ENCODE assay signal across 17 cellular contexts in the genomic region with DNA sequence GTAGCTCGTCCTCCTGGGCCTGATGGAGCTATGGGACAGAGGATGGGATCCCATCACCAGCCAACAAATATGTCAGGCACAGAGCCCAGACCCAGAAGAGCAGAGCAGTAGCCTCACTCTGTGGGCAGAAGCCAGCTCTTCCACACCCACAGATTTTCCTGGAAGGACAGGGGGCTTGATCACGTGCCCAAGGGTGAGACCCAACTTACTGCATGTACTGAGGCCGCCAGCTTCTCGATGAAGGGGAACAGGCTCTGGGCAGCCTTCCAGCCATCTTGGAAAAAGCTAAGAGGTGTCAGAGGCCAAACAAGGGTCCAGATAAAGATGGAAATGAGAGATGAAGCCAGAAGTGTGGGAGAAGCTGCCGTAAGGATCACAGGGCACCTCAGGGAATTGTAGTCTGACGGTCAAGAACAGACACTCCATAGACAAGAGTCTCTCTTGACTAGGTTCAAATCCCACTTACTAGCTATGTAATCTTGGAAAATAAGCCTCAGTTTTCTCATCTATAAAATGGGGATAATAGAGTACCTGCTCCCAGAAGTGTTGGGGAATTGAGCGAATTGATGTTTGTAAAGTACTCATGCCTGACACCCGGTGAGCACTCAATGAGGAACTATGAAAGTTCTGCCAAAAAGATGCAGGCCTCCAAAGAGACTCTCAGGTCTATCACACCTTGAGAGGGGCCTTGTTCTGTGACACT. TPM values are rescaled to one million over a fixed set of nuclear protein-coding genes. Genes with fewer than 3 reads are reported as not detected.
DNase-seq lines count a peak whose midpoint lies in the region; ATAC-seq and TF ChIP-seq lines count a peak whose summit lies in the region.
"Had no signal": no experiment of that assay in that cellular context is flagged by ENCODE, and none has a peak within 500 bp of the region (broad histone marks: within the 10 kb centered on the region; RNA-seq: fewer than 3 reads in every experiment).

No MANE protein-coding gene starts in this region.

- H3K4me1 ChIP-seq in left ventricle myocardium inferior: peaks cover 4% of the 10 kb centered on the region
- H3K4me1 ChIP-seq in right atrium auricular region: no peaks in the 10 kb centered on the region

- peaks cover 69% of the 10 kb centered on the region for H3K36me3 ChIP-seq in left ventricle myocardium inferior
- H3K36me3 ChIP-seq in right atrium auricular region: peaks cover 37% of the 10 kb centered on the region
- H3K36me3 ChIP-seq: BLaER1 had no signal

- H3K9me3 Mint-ChIP-seq in activated naive CD8-positive, alpha-beta T cell treated with anti-CD3 and anti-CD28 coated beads for 36 hours: no peaks in the 10 kb centered on the region
- no peaks in the 10 kb centered on the region for H3K9me3 Mint-ChIP-seq in activated naive CD8-positive, alpha-beta T cell treated with anti-CD3 and anti-CD28 coated beads, Interleukin-2, amount 50 U/mL, for 24 hours
- no peaks in the 10 kb centered on the region for H3K9me3 Mint-ChIP-seq in stimulated activated effector memory CD8-positive, alpha-beta T cell treated with anti-CD3 and anti-CD28 coated beads, Interleukin-12 subunit alpha, Interleukin-12 subunit beta, amount 100 ng/mL, for 72 hours
- H3K9me3 Mint-ChIP-seq: CD14-positive monocyte; CD4-positive, alpha-beta memory T cell; GM23338 had no signal

- intact Hi-C loops in left ventricle myocardium inferior (cut with micrococcal nuclease) (no loop called here), left ventricle myocardium superior (cut with micrococcal nuclease) (no loop called here)

- peak overlapping the region; percentile 12 for H3K27ac ChIP-seq in left ventricle myocardium inferior (replicated peaks)
- no peak overlapping the region for H3K27ac ChIP-seq in right atrium auricular region
- H3K27ac ChIP-seq: BLaER1, HL-60 had no signal

- H3K9me3 ChIP-seq in left ventricle myocardium inferior (replicated peaks): no peaks in the 10 kb centered on the region
- H3K9me3 ChIP-seq in right atrium auricular region: no peaks in the 10 kb centered on the region
- H3K9me3 ChIP-seq: BLaER1 had no signal

- H3K27me3 Mint-ChIP-seq in activated naive CD8-positive, alpha-beta T cell treated with anti-CD3 and anti-CD28 coated beads for 36 hours: peaks cover 2% of the 10 kb centered on the region
- no peaks in the 10 kb centered on the region for H3K27me3 Mint-ChIP-seq in activated naive CD8-positive, alpha-beta T cell treated with anti-CD3 and anti-CD28 coated beads, Interleukin-2, amount 50 U/mL, for 24 hours

- H3K4me3 ChIP-seq in left ventricle myocardium inferior (no peak overlapping the region), right atrium auricular region (no peak overlapping the region)
- H3K4me3 ChIP-seq: BLaER1, GM23338 had no signal

- H3K27me3 ChIP-seq in left ventricle myocardium inferior (ENCODE audit: low read depth) (no peaks in the 10 kb centered on the region), right atrium auricular region (no peaks in the 10 kb centered on the region)
- H3K27me3 ChIP-seq: BLaER1 had no signal

- no peak for ATAC-seq in activated naive CD8-positive, alpha-beta T cell treated with anti-CD3 and anti-CD28 coated beads, Interleukin-2, amount 50 U/mL, for 24 hours
- ATAC-seq in left ventricle myocardium superior (no peak), HG02885 (IDR thresholded peaks at IDR 0.05; ENCODE audit: poor library complexity, unreplicated experiment) (no peak)
- ATAC-seq in stimulated activated effector memory CD8-positive, alpha-beta T cell treated with anti-CD3 and anti-CD28 coated beads, Interleukin-12 subunit alpha, Interleukin-12 subunit beta, amount 100 ng/mL, for 72 hours: no peak
- ATAC-seq: GM23338 had no signal

- DNase-seq in activated naive CD8-positive, alpha-beta T cell treated with anti-CD3 and anti-CD28 coated beads for 36 hours: no peak
- no peak for DNase-seq in activated naive CD8-positive, alpha-beta T cell treated with anti-CD3 and anti-CD28 coated beads, Interleukin-2, amount 50 U/mL, for 24 hours
- DNase-seq in left ventricle myocardium inferior (peak; percentile 29), right atrium auricular region (ENCODE audit: low spot score) (no peak), left ventricle myocardium superior (peak; percentile 54), NCI-H1092 treated with DMSO at 0.1 percent for 48 hours (lab: John Stamatoyannopoulos, UW) (no peak)
- DNase-seq in stimulated activated effector memory CD8-positive, alpha-beta T cell treated with anti-CD3 and anti-CD28 coated beads, Interleukin-12 subunit alpha, Interleukin-12 subunit beta, amount 100 ng/mL, for 72 hours (ENCODE audit: low spot score in 2 of 2): no peak
- DNase-seq: 8988T; CD4-positive, alpha-beta memory T cell; DMS79 treated with DMSO at 0.1 percent for 48 hours; GF-D8; HCEC 1CT had no signal

- TF ChIP-seq CTCF in left ventricle myocardium inferior (IDR thresholded peaks at IDR 0.05; ENCODE audit: borderline replicate concordance): no peak
- no peak for TF ChIP-seq CTCF in right atrium auricular region (IDR thresholded peaks at IDR 0.05)

- H3K4me3 Mint-ChIP-seq in activated naive CD8-positive, alpha-beta T cell treated with anti-CD3 and anti-CD28 coated beads for 36 hours: no peak overlapping the region
- no peak overlapping the region for H3K4me3 Mint-ChIP-seq in activated naive CD8-positive, alpha-beta T cell treated with anti-CD3 and anti-CD28 coated beads, Interleukin-2, amount 50 U/mL, for 24 hours
- no peak overlapping the region for H3K4me3 Mint-ChIP-seq in stimulated activated effector memory CD8-positive, alpha-beta T cell treated with anti-CD3 and anti-CD28 coated beads, Interleukin-12 subunit alpha, Interleukin-12 subunit beta, amount 100 ng/mL, for 72 hours
- H3K4me3 Mint-ChIP-seq: CD14-positive monocyte; CD4-positive, alpha-beta memory T cell; GM23338 had no signal

- H3K4me1 Mint-ChIP-seq in activated naive CD8-positive, alpha-beta T cell treated with anti-CD3 and anti-CD28 coated beads for 36 hours: no peaks in the 10 kb centered on the region
- H3K4me1 Mint-ChIP-seq in activated naive CD8-positive, alpha-beta T cell treated with anti-CD3 and anti-CD28 coated beads, Interleukin-2, amount 50 U/mL, for 24 hours: no peaks in the 10 kb centered on the region
- no peaks in the 10 kb centered on the region for H3K4me1 Mint-ChIP-seq in stimulated activated effector memory CD8-positive, alpha-beta T cell treated with anti-CD3 and anti-CD28 coated beads, Interleukin-12 subunit alpha, Interleukin-12 subunit beta, amount 100 ng/mL, for 72 hours

- H3K36me3 Mint-ChIP-seq in activated naive CD8-positive, alpha-beta T cell treated with anti-CD3 and anti-CD28 coated beads for 36 hours: no peaks in the 10 kb centered on the region
- H3K36me3 Mint-ChIP-seq in activated naive CD8-positive, alpha-beta T cell treated with anti-CD3 and anti-CD28 coated beads, Interleukin-2, amount 50 U/mL, for 24 hours (ENCODE audit: low read depth): no peaks in the 10 kb centered on the region
- no peaks in the 10 kb centered on the region for H3K36me3 Mint-ChIP-seq in stimulated activated effector memory CD8-positive, alpha-beta T cell treated with anti-CD3 and anti-CD28 coated beads, Interleukin-12 subunit alpha, Interleukin-12 subunit beta, amount 100 ng/mL, for 72 hours
- H3K36me3 Mint-ChIP-seq: CD14-positive monocyte; CD4-positive, alpha-beta memory T cell had no signal

- H3K27ac Mint-ChIP-seq in activated naive CD8-positive, alpha-beta T cell treated with anti-CD3 and anti-CD28 coated beads for 36 hours: peak overlapping the region; percentile 11
- H3K27ac Mint-ChIP-seq in activated naive CD8-positive, alpha-beta T cell treated with anti-CD3 and anti-CD28 coated beads, Interleukin-2, amount 50 U/mL, for 24 hours: no peak overlapping the region
- H3K27ac Mint-ChIP-seq in stimulated activated effector memory CD8-positive, alpha-beta T cell treated with anti-CD3 and anti-CD28 coated beads, Interleukin-12 subunit alpha, Interleukin-12 subunit beta, amount 100 ng/mL, for 72 hours: peak overlapping the region; percentile 61
- H3K27ac Mint-ChIP-seq: GM23338 had no signal

RNA-seq across cellular contexts. Expression of gene TCEA3, which starts 17.0 kb away (rescaled TPM):
- 1 to 10 TPM; 6.3 to 7.4 TPM for total RNA-seq in activated naive CD8-positive, alpha-beta T cell treated with anti-CD3 and anti-CD28 coated beads for 36 hours
- total RNA-seq in left ventricle myocardium inferior (78.6 TPM), right atrium auricular region (10 to 100 TPM; 24.4 to 40.1 TPM), left ventricle myocardium superior (81.0 TPM)
- total RNA-seq: GM23338 had no signal

RNA-seq across cellular contexts. Expression of gene ASAP3, which starts 42.4 kb away (rescaled TPM):
- total RNA-seq in activated naive CD8-positive, alpha-beta T cell treated with anti-CD3 and anti-CD28 coated beads for 36 hours: 1 to 10 TPM; 1.2 to 2.2 TPM
- total RNA-seq in left ventricle myocardium inferior: 44.4 TPM
- 10 to 100 TPM; 38.6 to 47.2 TPM for total RNA-seq in right atrium auricular region
- total RNA-seq in left ventricle myocardium superior: 47.3 TPM

Comparison
In these comparisons a context has a peak if more than half of its experiments do, and no peak if none do; other contexts are left out.
1. DNase-seq: peak in left ventricle myocardium inferior (single experiment) and left ventricle myocardium superior (single experiment); none in activated naive CD8-positive, alpha-beta T cell treated with anti-CD3 and anti-CD28 coated beads for 36 hours (single experiment), activated naive CD8-positive, alpha-beta T cell treated with anti-CD3 and anti-CD28 coated beads, Interleukin-2, amount 50 U/mL, for 24 hours (single experiment), right atrium auricular region (single experiment), stimulated activated effector memory CD8-positive, alpha-beta T cell treated with anti-CD3 and anti-CD28 coated beads, Interleukin-12 subunit alpha, Interleukin-12 subunit beta, amount 100 ng/mL, for 72 hours (0 of 2) and NCI-H1092 treated with DMSO at 0.1 percent for 48 hours (single experiment).
2. RNA of gene ASAP3, which starts 42.4 kb away (total RNA-seq): 47.3 TPM in left ventricle myocardium superior (single experiment), 38.6 to 47.2 TPM in right atrium auricular region and 44.4 TPM in left ventricle myocardium inferior (single experiment); 1.2 to 2.2 TPM in activated naive CD8-positive, alpha-beta T cell treated with anti-CD3 and anti-CD28 coated beads for 36 hours; every median in the first group is over 10 times any median in the second.